Comparison of ENCODE assay signal across 16 cellular contexts in genomic region chr7:134703241-134703594, GRCh38. TPM values are rescaled to one million over a fixed set of nuclear protein-coding genes. Genes with fewer than 3 reads are reported as not detected.
DNase-seq lines count a peak whose midpoint lies in the region; ATAC-seq, FAIRE-seq and TF ChIP-seq lines count a peak whose summit lies in the region.
"Had no signal": no experiment of that assay in that cellular context is flagged by ENCODE, and none has a peak within 500 bp of the region (broad histone marks: within the 10 kb centered on the region; RNA-seq: fewer than 3 reads in every experiment).

No MANE protein-coding gene starts in this region.

- no peak overlapping the region for H2AFZ ChIP-seq in HepG2 (ENCODE audit: low read length)

- TF ChIP-seq RAD21 in HepG2 (CRISPR knock-in tag; IDR thresholded peaks at IDR 0.05) = no peak

- intact Hi-C loops in left ventricle myocardium superior (cut with micrococcal nuclease) = no loop called here
- intact Hi-C loops in left cardiac atrium (cut with DNase I) = no loop called here
- intact Hi-C loops in HepG2 (cut with micrococcal nuclease; ENCODE audit: unreplicated experiment) = loop anchor here (5.0 kb wide), 1 partner anchor 56 kb away; the partner anchor contains the start of gene BPGM
- intact Hi-C loops in gastrocnemius medialis (cut with DNase I; ENCODE audit: low total_unique reads) = loop anchor here (10.0 kb wide), 1 partner anchor 132 kb away; no protein-coding TSS in a partner anchor

- POLR2A ChIA-PET in HepG2 (lab: Yijun Ruan, JAX) = no interaction called here

- CTCF ChIA-PET in HepG2 (lab: Yijun Ruan, JAX; ENCODE audit: low intra/inter-chr PET ratio, low total read pairs) = no interaction called here

- no peaks in the 10 kb centered on the region for H4K20me1 ChIP-seq in HepG2 (ENCODE audit: insufficient read depth, low read length)

- no peak overlapping the region for H3K27ac Mint-ChIP-seq in activated T-cell treated with anti-CD3 and anti-CD28 coated beads, Interleukin-2, amount 50 U/mL, for 24 hours
- H3K27ac Mint-ChIP-seq in stimulated activated naive CD8-positive, alpha-beta T cell treated with anti-CD3 and anti-CD28 coated beads, Interleukin-15, amount 100 ng/mL, for 72 hours = no peak overlapping the region
- H3K27ac Mint-ChIP-seq: activated CD4-positive, alpha-beta T cell treated with anti-CD3 and anti-CD28 coated beads for 36 hours; activated naive CD8-positive, alpha-beta T cell treated with anti-CD3 and anti-CD28 coated beads for 36 hours had no signal

- no peaks in the 10 kb centered on the region for H3K4me1 Mint-ChIP-seq in activated T-cell treated with anti-CD3 and anti-CD28 coated beads, Interleukin-2, amount 50 U/mL, for 24 hours (ENCODE audit: low read depth)
- H3K4me1 Mint-ChIP-seq in stimulated activated naive CD8-positive, alpha-beta T cell treated with anti-CD3 and anti-CD28 coated beads, Interleukin-15, amount 100 ng/mL, for 72 hours = no peaks in the 10 kb centered on the region
- H3K4me1 Mint-ChIP-seq: activated CD4-positive, alpha-beta T cell treated with anti-CD3 and anti-CD28 coated beads for 36 hours; activated naive CD8-positive, alpha-beta T cell treated with anti-CD3 and anti-CD28 coated beads for 36 hours; T-helper 17 cell had no signal

- H3K4me3 Mint-ChIP-seq in activated T-cell treated with anti-CD3 and anti-CD28 coated beads, Interleukin-2, amount 50 U/mL, for 24 hours = no peak overlapping the region
- H3K4me3 Mint-ChIP-seq in stimulated activated naive CD8-positive, alpha-beta T cell treated with anti-CD3 and anti-CD28 coated beads, Interleukin-15, amount 100 ng/mL, for 72 hours = no peak overlapping the region
- H3K4me3 Mint-ChIP-seq: activated CD4-positive, alpha-beta T cell treated with anti-CD3 and anti-CD28 coated beads for 36 hours; activated naive CD8-positive, alpha-beta T cell treated with anti-CD3 and anti-CD28 coated beads for 36 hours; T-helper 17 cell had no signal

- no peak overlapping the region for H3K9ac ChIP-seq in HepG2 (ENCODE audit: insufficient read depth, low read depth, low read length)

- H3K36me3 Mint-ChIP-seq in activated T-cell treated with anti-CD3 and anti-CD28 coated beads, Interleukin-2, amount 50 U/mL, for 24 hours (ENCODE audit: low read depth) = no peaks in the 10 kb centered on the region
- H3K36me3 Mint-ChIP-seq: activated naive CD8-positive, alpha-beta T cell treated with anti-CD3 and anti-CD28 coated beads for 36 hours had no signal

- no peak for TF ChIP-seq POLR2A in HepG2 (IDR thresholded peaks at IDR 0.05; ENCODE audit: insufficient read depth in 1 of 2, low read depth in 2 of 2, low read length in 2 of 2)
- TF ChIP-seq POLR2A in gastrocnemius medialis (IDR thresholded peaks at IDR 0.05) = no peak

- in situ Hi-C loops in HepG2 (cut with HindIII; ENCODE audit: extremely low pct_ligation_motif_present, low pct_unique_long_range_greater_than_20kb) = loop anchor here (5.0 kb wide), 1 partner anchor 71 kb away; no protein-coding TSS in a partner anchor
- in situ Hi-C loops in gastrocnemius medialis (cut with MboI; ENCODE audit: low sequenced_read_pairs in 4 of 4) = no loop called here

- DNase-seq in left ventricle myocardium superior = no peak
- no peak for DNase-seq in left cardiac atrium
- DNase-seq in HepG2 (ENCODE audit: low spot score) = no peak
- no peak for DNase-seq in gastrocnemius medialis
- no peak for DNase-seq in pons (ENCODE audit: low spot score)
- DNase-seq in activated T-cell treated with anti-CD3 and anti-CD28 coated beads, Interleukin-2, amount 50 U/mL, for 24 hours = no peak
- no peak for DNase-seq in HK-2 (ENCODE audit: unreplicated experiment)
- DNase-seq in stimulated activated naive CD8-positive, alpha-beta T cell treated with anti-CD3 and anti-CD28 coated beads, Interleukin-15, amount 100 ng/mL, for 72 hours = no peak
- DNase-seq: ACHN; activated CD4-positive, alpha-beta T cell treated with anti-CD3 and anti-CD28 coated beads for 36 hours; activated naive CD8-positive, alpha-beta T cell treated with anti-CD3 and anti-CD28 coated beads for 36 hours; activated T-cell treated with anti-CD3 and anti-CD28 coated beads for 4 hours; erythroblast; NCI-H1930; T-helper 17 cell had no signal

- H3K4me2 ChIP-seq in HepG2 (ENCODE audit: low read depth, low read length) = no peak overlapping the region

- H3K9me3 Mint-ChIP-seq in activated T-cell treated with anti-CD3 and anti-CD28 coated beads, Interleukin-2, amount 50 U/mL, for 24 hours = no peaks in the 10 kb centered on the region
- H3K9me3 Mint-ChIP-seq in stimulated activated naive CD8-positive, alpha-beta T cell treated with anti-CD3 and anti-CD28 coated beads, Interleukin-15, amount 100 ng/mL, for 72 hours = no peaks in the 10 kb centered on the region
- H3K9me3 Mint-ChIP-seq: activated naive CD8-positive, alpha-beta T cell treated with anti-CD3 and anti-CD28 coated beads for 36 hours had no signal

- H3K79me2 ChIP-seq in HepG2 (ENCODE audit: insufficient read depth, low read length) = no peaks in the 10 kb centered on the region

- peaks cover 0 to 29% of the 10 kb centered on the region in 2 experiments; a peak in 1 of 5 replicates for H3K27me3 ChIP-seq in HepG2 (ENCODE audit: control insufficient read depth in 1 of 2, insufficient read depth in 2 of 2, low read length in 2 of 2)
- no peaks in the 10 kb centered on the region for H3K27me3 ChIP-seq in gastrocnemius medialis

- no peak overlapping the region for H3K4me3 ChIP-seq in HepG2 (replicated peaks in 1 of 3; ENCODE audit: insufficient read depth in 1 of 3, low read depth in 2 of 3, low read length in 3 of 3)
- no peak overlapping the region for H3K4me3 ChIP-seq in gastrocnemius medialis

- TF ChIP-seq EP300 in HepG2 (IDR thresholded peaks at IDR 0.05; ENCODE audit: low read depth in 2 of 2, low read length in 2 of 2) = no peak
- no peak for TF ChIP-seq EP300 in HepG2 (CRISPR knock-in tag; IDR thresholded peaks at IDR 0.05; ENCODE audit: borderline replicate concordance)

- no TSS peak for BruUV-seq in HepG2 (replicated peaks; lab: Mats Ljungman, UMichigan)

- H3K4me1 ChIP-seq in HepG2 (ENCODE audit: insufficient read depth, low read length) (peaks cover 19% of the 10 kb centered on the region), gastrocnemius medialis (no peaks in the 10 kb centered on the region)

- TF ChIP-seq CTCF in HepG2 (CRISPR knock-in tag; IDR thresholded peaks at IDR 0.05) (no peak), gastrocnemius medialis (IDR thresholded peaks at IDR 0.05 in 4 of 5, conservative IDR thresholded peaks at IDR 0.05 in 1 of 5) (no peak)

- H3K27ac ChIP-seq in HepG2 (ENCODE audit: extremely low read length, insufficient read depth, low read length) (no peak overlapping the region), gastrocnemius medialis (peak overlapping the region; percentile 43 to 72 (median 62))

- H3K9me3 ChIP-seq in HepG2 (ENCODE audit: low read length) = no peaks in the 10 kb centered on the region
- no peaks in the 10 kb centered on the region for H3K9me3 ChIP-seq in gastrocnemius medialis

- ATAC-seq in left ventricle myocardium superior (peak; percentile 15), left cardiac atrium (no peak), HepG2 (peak; percentile 54), gastrocnemius medialis (no peak)
- no peak for ATAC-seq in stimulated activated naive CD8-positive, alpha-beta T cell treated with anti-CD3 and anti-CD28 coated beads, Interleukin-15, amount 100 ng/mL, for 72 hours
- ATAC-seq: activated CD4-positive, alpha-beta T cell treated with anti-CD3 and anti-CD28 coated beads for 36 hours; T-helper 17 cell had no signal

- FAIRE-seq in HepG2 (lab: Jason Lieb, UNC) = no peak
- FAIRE-seq: RCC 7860 had no signal

- WGBS in HepG2 (ENCODE audit: low lambda C conversion rate) = 0% methylated on average over 1 of the region's 2 CpGs

- H3K36me3 ChIP-seq in HepG2 (replicated peaks in 1 of 2; ENCODE audit: control insufficient read depth in 1 of 2, insufficient read depth in 2 of 2, low read length in 2 of 2) (no peaks in the 10 kb centered on the region), gastrocnemius medialis (no peaks in the 10 kb centered on the region)

- H3K27me3 Mint-ChIP-seq in activated T-cell treated with anti-CD3 and anti-CD28 coated beads, Interleukin-2, amount 50 U/mL, for 24 hours = no peaks in the 10 kb centered on the region
- no peaks in the 10 kb centered on the region for H3K27me3 Mint-ChIP-seq in stimulated activated naive CD8-positive, alpha-beta T cell treated with anti-CD3 and anti-CD28 coated beads, Interleukin-15, amount 100 ng/mL, for 72 hours
- H3K27me3 Mint-ChIP-seq: activated CD4-positive, alpha-beta T cell treated with anti-CD3 and anti-CD28 coated beads for 36 hours; activated naive CD8-positive, alpha-beta T cell treated with anti-CD3 and anti-CD28 coated beads for 36 hours had no signal

TF ChIP-seq in HepG2, 621 proteins besides CTCF, POLR2A, EP300 and RAD21:
- no peak for TF ChIP-seq ZNF33B (CRISPR knock-in tag; IDR thresholded peaks at IDR 0.05)
- TF ChIP-seq CHD2 (IDR thresholded peaks at IDR 0.05; ENCODE audit: low read depth, low read length) = no peak

RNA-seq across cellular contexts. Expression of gene BPGM, which starts 56.6 kb away (rescaled TPM):
- 15.2 TPM for total RNA-seq in left ventricle myocardium superior
- total RNA-seq in left cardiac atrium = 10 to 100 TPM; 12.1 to 15.8 TPM
- 7.5 and 10.7 TPM in 2 replicates for total RNA-seq in HepG2 (2016; rRNA removed; fragmentation: Illumina TruSeq; extraction: Trizol)
- total RNA-seq in HepG2 (2016; cell fraction: cytosol; rRNA removed; fragmentation: Illumina TruSeq; extraction: Trizol; ENCODE audit: low read depth) = 2.2 and 3.2 TPM in 2 replicates
- 7.6 and 10.7 TPM in 2 replicates for total RNA-seq in HepG2 (2016; cell fraction: insoluble cytoplasmic fraction; rRNA removed; fragmentation: Illumina TruSeq; extraction: Trizol)
- total RNA-seq in HepG2 (2016; cell fraction: membrane; rRNA removed; fragmentation: Illumina TruSeq; extraction: Trizol) = 7.3 and 7.9 TPM in 2 replicates
- 3.5 and 4.5 TPM in 2 replicates for total RNA-seq in HepG2 (2016; cell fraction: nucleus; rRNA removed; fragmentation: Illumina TruSeq; extraction: Trizol)
- polyA plus RNA-seq in HepG2 (2011; rRNA removed) = 3.1 and 4.0 TPM in 2 replicates
- 2.3 and 4.0 TPM in 2 replicates for polyA plus RNA-seq in HepG2 (2011; cell fraction: cytosol; rRNA removed)
- polyA plus RNA-seq in HepG2 (2011; cell fraction: nucleus; rRNA removed) = 1.1 and 2.2 TPM in 2 replicates
- 3.4 and 4.2 TPM in 2 replicates for polyA plus RNA-seq in HepG2 (2012)
- polyA plus RNA-seq in HepG2 (2016; cell fraction: cytosol; fragmentation: Illumina TruSeq; extraction: Trizol; ENCODE audit: low read depth) = 1.8 and 2.7 TPM in 2 replicates
- 10.6 and 11.1 TPM in 2 replicates for polyA plus RNA-seq in HepG2 (2016; cell fraction: insoluble cytoplasmic fraction; fragmentation: Illumina TruSeq; extraction: Trizol; ENCODE audit: low read depth)
- 7.4 and 7.5 TPM in 2 replicates for polyA plus RNA-seq in HepG2 (2016; cell fraction: membrane; fragmentation: Illumina TruSeq; extraction: Trizol; ENCODE audit: low read depth)
- polyA plus RNA-seq in HepG2 (2016; cell fraction: nucleus; fragmentation: Illumina TruSeq; extraction: Trizol; ENCODE audit: insufficient read depth, low read depth) = 3.8 and 4.5 TPM in 2 replicates
- 1.1 and 4.0 TPM in 2 replicates for polyA minus RNA-seq in HepG2 (2011; rRNA and poly(A)+ RNA removed; ENCODE audit: low replicate concordance)
- 0.88 and 2.1 TPM in 2 replicates for polyA minus RNA-seq in HepG2 (2011; cell fraction: cytosol; rRNA and poly(A)+ RNA removed)
- 2.8 and 5.0 TPM in 2 replicates for polyA minus RNA-seq in HepG2 (2011; cell fraction: nucleus; rRNA and poly(A)+ RNA removed)
- total RNA-seq in gastrocnemius medialis = 10 to 100 TPM; 11.3 to 24.5 (median 13.6) TPM

Comparison
In these comparisons a context has a peak if more than half of its experiments do, and no peak if none do; other contexts are left out.
1. ATAC-seq: peak in left ventricle myocardium superior (single experiment) and HepG2 (single experiment); none in left cardiac atrium (0 of 2), gastrocnemius medialis (0 of 2) and stimulated activated naive CD8-positive, alpha-beta T cell treated with anti-CD3 and anti-CD28 coated beads, Interleukin-15, amount 100 ng/mL, for 72 hours (single experiment).
2. intact Hi-C loops: an anchor here in HepG2 (5.0 kb wide) and gastrocnemius medialis (10.0 kb wide); none called in left ventricle myocardium superior and left cardiac atrium.